ENCODE assay signal across 16 cellular contexts in the genomic region with DNA sequence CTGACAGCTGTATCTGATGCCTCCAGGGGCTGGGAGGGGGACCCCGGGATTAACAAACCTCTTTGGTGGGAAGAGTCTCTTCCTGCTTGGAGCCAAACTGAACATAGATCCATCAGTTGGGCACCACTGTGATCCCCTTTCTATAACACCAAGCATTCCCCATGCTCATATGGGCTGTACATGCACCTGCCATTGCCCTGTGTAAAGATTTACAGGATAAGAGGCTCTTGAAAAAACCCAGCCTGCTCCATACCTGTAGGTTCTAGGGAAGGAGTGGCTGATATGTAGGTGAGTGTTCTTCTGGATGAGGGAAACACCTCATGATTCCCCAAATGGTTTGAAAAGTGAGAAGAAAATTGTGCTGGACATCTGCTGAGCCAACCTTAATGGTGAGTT. TPM values are rescaled to one million over a fixed set of nuclear protein-coding genes. Genes with fewer than 3 reads are reported as not detected.
DNase-seq lines count a peak whose midpoint lies in the region; ATAC-seq, FAIRE-seq and TF ChIP-seq lines count a peak whose summit lies in the region.
"Not testable (repeated sequence)": the region's sequence is repeated elsewhere in the genome, so short reads cannot be mapped to it uniquely, and the experiment has no call there.
"Had no signal": no experiment of that assay in that cellular context is flagged by ENCODE, and none has a peak within 500 bp of the region (broad histone marks: within the 10 kb centered on the region; RNA-seq: fewer than 3 reads in every experiment).

No MANE protein-coding gene starts in this region.

- DNase-seq in DMS53 (lab: John Stamatoyannopoulos, UW), result peak; percentile 41
- DNase-seq in HTR-8/SVneo (ENCODE audit: insufficient read length, low spot score); right atrium auricular region (ENCODE audit: low spot score); spleen; upper lobe of left lung: not testable (repeated sequence)

- ATAC-seq in esophagus mucosa (peak; percentile 9), upper lobe of left lung (ENCODE audit: low FRiP score in 2 of 2) (peak in 1 of 2 donors; percentile 61)

- WGBS in spleen, 5 donors, result 24 to 71% (median 50%) methylated on average over 1 of the region's 1 CpG
- 47% methylated on average over 1 of the region's 1 CpG; no CpG with 5 or more reads in 1 of the 2 donors for WGBS in upper lobe of left lung, 2 donors

- H3K9me3 ChIP-seq in right atrium auricular region, spleen, upper lobe of left lung: not testable (repeated sequence)

- not testable (repeated sequence) for TF ChIP-seq EP300 in upper lobe of left lung (IDR thresholded peaks at IDR 0.05)

- peak; percentile 23 for FAIRE-seq in HTR-8/SVneo (lab: Jason Lieb, UNC)

- H3K27me3 ChIP-seq in right atrium auricular region; spleen (replicated peaks in 1 of 7); upper lobe of left lung: not testable (repeated sequence)

- H3K36me3 ChIP-seq in right atrium auricular region, spleen, upper lobe of left lung: not testable (repeated sequence)

- TF ChIP-seq CTCF in VCaP (conservative IDR thresholded peaks at IDR 0.05); right atrium auricular region (IDR thresholded peaks at IDR 0.05); spleen (IDR thresholded peaks at IDR 0.05 in 8 of 11, conservative IDR thresholded peaks at IDR 0.05 in 3 of 11); upper lobe of left lung (IDR thresholded peaks at IDR 0.05): not testable (repeated sequence)

- H3K4me1 ChIP-seq in right atrium auricular region, spleen, upper lobe of left lung: not testable (repeated sequence)

- intact Hi-C loops in spleen (cut with DNase I; ENCODE audit: low total_unique reads), result not testable (repeated sequence)

- H3K4me3 ChIP-seq in right atrium auricular region, spleen, upper lobe of left lung: not testable (repeated sequence)

- peak overlapping the region; percentile 36; the same call in 1 of the 2 replicates for H3K27ac ChIP-seq in VCaP
- peak overlapping the region; percentile 55 to 72 for H3K27ac ChIP-seq in right atrium auricular region
- peak overlapping the region in 6 of 8 donors; percentile 70 to 85 (median 76) for H3K27ac ChIP-seq in spleen
- H3K27ac ChIP-seq in upper lobe of left lung, result peak overlapping the region; percentile 51 to 82 (median 73)

- not testable (repeated sequence) for TF ChIP-seq POLR2A in spleen (IDR thresholded peaks at IDR 0.05); upper lobe of left lung (IDR thresholded peaks at IDR 0.05)

RNA-seq across cellular contexts. Expression of a gene that starts 0.9 kb away (rescaled TPM):
- total RNA-seq in esophagus mucosa (2.5 TPM), right atrium auricular region (10 to 100 TPM; 12.5 to 13.0 TPM), spleen (100 to 1,000 TPM in 1 of 7 donors, 10 to 100 TPM in 6; 50.6 to 106 (median 76.6) TPM), upper lobe of left lung (10 to 100 TPM; 16.8 to 75.2 (median 45.1) TPM)
- 10 to 100 TPM; 18.3 to 32.6 (median 29.3) TPM for polyA plus RNA-seq in spleen
- polyA plus RNA-seq: BJ had no signal

RNA-seq across cellular contexts. Expression of a gene that starts 46.6 kb away (rescaled TPM):
- total RNA-seq in esophagus mucosa (not detected), right atrium auricular region (not detected), spleen (not detected), upper lobe of left lung (1 to 10 TPM in 2 of 6 donors, not detected in 4; 2.5 to 9.4 TPM)
- not detected for polyA plus RNA-seq in spleen
- total RNA-seq: Calu3, HFFc6, HT1080, NCI-H460, PC-9, Right ventricle myocardium inferior, RPMI7951, SJCRH30 had no signal
- polyA plus RNA-seq: BJ had no signal
